Comparison of ENCODE assay signal across 1 cellular context in the genomic region with DNA sequence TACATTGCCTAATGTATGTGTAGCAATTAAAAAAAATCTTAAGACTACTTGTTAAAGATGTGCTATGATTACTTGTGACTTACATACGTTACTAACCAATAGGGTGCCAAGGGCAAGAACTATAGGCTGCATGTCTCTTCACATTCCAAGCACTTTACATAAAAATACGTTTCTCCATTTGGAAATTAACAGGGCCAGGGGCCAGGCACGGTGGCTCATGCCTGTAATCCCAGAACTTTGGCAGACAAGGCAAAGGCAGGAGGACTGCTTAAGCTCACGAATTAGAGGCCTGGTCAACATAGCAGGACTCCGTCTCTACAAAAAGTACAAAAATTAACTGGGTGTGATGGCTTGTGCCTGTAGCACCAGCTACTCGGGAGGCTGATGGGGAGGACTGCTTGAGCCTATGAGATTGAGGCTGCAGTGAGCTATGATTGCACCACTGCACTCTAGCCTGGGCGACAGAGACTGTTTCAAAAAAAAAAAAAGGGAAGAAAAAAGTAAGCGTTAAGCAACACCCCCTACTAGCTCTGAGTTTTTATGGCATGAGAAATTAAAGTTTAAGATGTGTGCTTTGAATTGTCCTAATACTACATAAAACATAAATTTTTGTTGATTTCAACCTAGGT.
TF ChIP-seq lines count a peak whose summit lies in the region.

No MANE protein-coding gene starts in this region.

TF ChIP-seq in WTC11, 78 proteins besides CTCF, POLR2A, EP300 and RAD21 (continued from another document):
- TF ChIP-seq, protein P1, sequence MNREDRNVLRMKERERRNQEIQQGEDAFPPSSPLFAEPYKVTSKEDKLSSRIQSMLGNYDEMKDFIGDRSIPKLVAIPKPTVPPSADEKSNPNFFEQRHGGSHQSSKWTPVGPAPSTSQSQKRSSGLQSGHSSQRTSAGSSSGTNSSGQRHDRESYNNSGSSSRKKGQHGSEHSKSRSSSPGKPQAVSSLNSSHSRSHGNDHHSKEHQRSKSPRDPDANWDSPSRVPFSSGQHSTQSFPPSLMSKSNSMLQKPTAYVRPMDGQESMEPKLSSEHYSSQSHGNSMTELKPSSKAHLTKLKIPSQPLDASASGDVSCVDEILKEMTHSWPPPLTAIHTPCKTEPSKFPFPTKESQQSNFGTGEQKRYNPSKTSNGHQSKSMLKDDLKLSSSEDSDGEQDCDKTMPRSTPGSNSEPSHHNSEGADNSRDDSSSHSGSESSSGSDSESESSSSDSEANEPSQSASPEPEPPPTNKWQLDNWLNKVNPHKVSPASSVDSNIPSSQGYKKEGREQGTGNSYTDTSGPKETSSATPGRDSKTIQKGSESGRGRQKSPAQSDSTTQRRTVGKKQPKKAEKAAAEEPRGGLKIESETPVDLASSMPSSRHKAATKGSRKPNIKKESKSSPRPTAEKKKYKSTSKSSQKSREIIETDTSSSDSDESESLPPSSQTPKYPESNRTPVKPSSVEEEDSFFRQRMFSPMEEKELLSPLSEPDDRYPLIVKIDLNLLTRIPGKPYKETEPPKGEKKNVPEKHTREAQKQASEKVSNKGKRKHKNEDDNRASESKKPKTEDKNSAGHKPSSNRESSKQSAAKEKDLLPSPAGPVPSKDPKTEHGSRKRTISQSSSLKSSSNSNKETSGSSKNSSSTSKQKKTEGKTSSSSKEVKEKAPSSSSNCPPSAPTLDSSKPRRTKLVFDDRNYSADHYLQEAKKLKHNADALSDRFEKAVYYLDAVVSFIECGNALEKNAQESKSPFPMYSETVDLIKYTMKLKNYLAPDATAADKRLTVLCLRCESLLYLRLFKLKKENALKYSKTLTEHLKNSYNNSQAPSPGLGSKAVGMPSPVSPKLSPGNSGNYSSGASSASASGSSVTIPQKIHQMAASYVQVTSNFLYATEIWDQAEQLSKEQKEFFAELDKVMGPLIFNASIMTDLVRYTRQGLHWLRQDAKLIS (CRISPR knock-in tag; IDR thresholded peaks at IDR 0.05; ENCODE audit: borderline replicate concordance): no peak
- TF ChIP-seq, protein P2, sequence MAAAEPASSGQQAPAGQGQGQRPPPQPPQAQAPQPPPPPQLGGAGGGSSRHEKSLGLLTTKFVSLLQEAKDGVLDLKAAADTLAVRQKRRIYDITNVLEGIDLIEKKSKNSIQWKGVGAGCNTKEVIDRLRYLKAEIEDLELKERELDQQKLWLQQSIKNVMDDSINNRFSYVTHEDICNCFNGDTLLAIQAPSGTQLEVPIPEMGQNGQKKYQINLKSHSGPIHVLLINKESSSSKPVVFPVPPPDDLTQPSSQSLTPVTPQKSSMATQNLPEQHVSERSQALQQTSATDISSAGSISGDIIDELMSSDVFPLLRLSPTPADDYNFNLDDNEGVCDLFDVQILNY (CRISPR knock-in tag; IDR thresholded peaks at IDR 0.05): no peak
- TF ChIP-seq HMGA2 (CRISPR knock-in tag; IDR thresholded peaks at IDR 0.05): no peak
- TF ChIP-seq RORB (CRISPR knock-in tag; IDR thresholded peaks at IDR 0.05): no peak
- no peak for TF ChIP-seq ZNF396 (CRISPR knock-in tag; IDR thresholded peaks at IDR 0.05; ENCODE audit: borderline replicate concordance)
- TF ChIP-seq, protein P3, sequence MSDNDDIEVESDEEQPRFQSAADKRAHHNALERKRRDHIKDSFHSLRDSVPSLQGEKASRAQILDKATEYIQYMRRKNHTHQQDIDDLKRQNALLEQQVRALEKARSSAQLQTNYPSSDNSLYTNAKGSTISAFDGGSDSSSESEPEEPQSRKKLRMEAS (CRISPR knock-in tag; IDR thresholded peaks at IDR 0.05): no peak
- TF ChIP-seq MYBL2 (CRISPR knock-in tag; IDR thresholded peaks at IDR 0.05): no peak
- no peak for TF ChIP-seq OVOL2 (CRISPR knock-in tag; IDR thresholded peaks at IDR 0.05; ENCODE audit: borderline replicate concordance)
- TF ChIP-seq NR1H2 (CRISPR knock-in tag; IDR thresholded peaks at IDR 0.05): no peak
TF ChIP-seq in WTC11: peak in this region for 0.
